In the genomic region with DNA sequence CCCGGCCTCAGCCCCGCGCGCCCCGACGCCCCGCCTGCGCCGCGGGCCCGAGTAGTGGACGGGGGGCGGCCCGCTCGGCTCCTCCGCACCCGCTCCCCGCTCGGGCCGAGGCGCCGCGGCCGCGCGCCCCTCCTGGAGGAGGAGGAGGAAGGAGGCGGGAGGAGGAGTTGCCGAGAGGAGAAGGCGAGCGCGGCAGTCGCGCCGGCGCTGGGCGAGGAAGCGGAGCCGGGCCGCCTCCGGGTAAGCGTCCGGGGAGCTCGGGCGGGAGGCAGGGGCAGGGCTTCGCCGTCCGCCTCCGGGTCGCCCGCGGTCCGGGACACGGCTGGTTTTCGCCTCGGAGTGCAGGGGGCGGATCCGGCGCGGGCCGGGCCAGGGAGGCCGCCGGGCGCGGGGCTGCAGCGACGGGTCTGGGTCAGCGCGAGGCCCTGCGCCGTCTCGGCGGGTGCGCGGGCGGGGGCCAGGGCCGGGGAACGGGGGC, we compare ENCODE assay signal across 8 cellular contexts. TPM values are rescaled to one million over a fixed set of nuclear protein-coding genes. Genes with fewer than 3 reads are reported as not detected.
DNase-seq lines count a peak whose midpoint lies in the region; ATAC-seq and TF ChIP-seq lines count a peak whose summit lies in the region.

A gene with protein sequence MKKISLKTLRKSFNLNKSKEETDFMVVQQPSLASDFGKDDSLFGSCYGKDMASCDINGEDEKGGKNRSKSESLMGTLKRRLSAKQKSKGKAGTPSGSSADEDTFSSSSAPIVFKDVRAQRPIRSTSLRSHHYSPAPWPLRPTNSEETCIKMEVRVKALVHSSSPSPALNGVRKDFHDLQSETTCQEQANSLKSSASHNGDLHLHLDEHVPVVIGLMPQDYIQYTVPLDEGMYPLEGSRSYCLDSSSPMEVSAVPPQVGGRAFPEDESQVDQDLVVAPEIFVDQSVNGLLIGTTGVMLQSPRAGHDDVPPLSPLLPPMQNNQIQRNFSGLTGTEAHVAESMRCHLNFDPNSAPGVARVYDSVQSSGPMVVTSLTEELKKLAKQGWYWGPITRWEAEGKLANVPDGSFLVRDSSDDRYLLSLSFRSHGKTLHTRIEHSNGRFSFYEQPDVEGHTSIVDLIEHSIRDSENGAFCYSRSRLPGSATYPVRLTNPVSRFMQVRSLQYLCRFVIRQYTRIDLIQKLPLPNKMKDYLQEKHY (plus strand): TSS at position 195 of the 478 bp plus-strand sequence. CDS start 35,624 bp downstream, outside the sequence.

- H3K4me2 ChIP-seq in osteoblast (ENCODE audit: insufficient read depth, low read length), result peak within 1 kb of the TSS; percentile 91

- H3K27ac Mint-ChIP-seq in CD8-positive, alpha-beta memory T cell, result peak within 1 kb of the TSS in 1 of 8 donors; percentile 36
- H3K27ac Mint-ChIP-seq in activated naive CD8-positive, alpha-beta T cell treated with anti-CD3 and anti-CD28 coated beads, Interleukin-2, amount 50 U/mL, for 24 hours, result no peak within 1 kb of the TSS

- H3K79me2 ChIP-seq in osteoblast (ENCODE audit: insufficient read depth, low read length), result peaks cover 44% of the 10 kb centered on the region

- peak within 1 kb of the TSS; percentile 28 for H3K4me3 ChIP-seq in CD8-positive, alpha-beta memory T cell (ENCODE audit: low read length)
- peak within 1 kb of the TSS; percentile 77 for H3K4me3 ChIP-seq in osteoblast (ENCODE audit: insufficient read depth, low read length)

- peaks cover 6 to 20% (median 16%) of the 10 kb centered on the region in 3 donors for H3K4me1 Mint-ChIP-seq in CD8-positive, alpha-beta memory T cell
- H3K4me1 Mint-ChIP-seq in activated naive CD8-positive, alpha-beta T cell treated with anti-CD3 and anti-CD28 coated beads, Interleukin-2, amount 50 U/mL, for 24 hours, result peaks cover 5% of the 10 kb centered on the region

- H3K27me3 ChIP-seq in CD8-positive, alpha-beta memory T cell (ENCODE audit: insufficient read depth, low read length, poor library complexity, severe bottlenecking), result no peaks in the 10 kb centered on the region
- H3K27me3 ChIP-seq in osteoblast (ENCODE audit: insufficient read depth, low read length), result no peaks in the 10 kb centered on the region

- DNase-seq in CD8-positive, alpha-beta memory T cell, result peak in 2 of 5 donors; percentile 5 to 16
- DNase-seq in NCI-H748 (lab: John Stamatoyannopoulos, UW; ENCODE audit: unreplicated experiment), result peak; percentile 74
- peak; percentile 36 for DNase-seq in activated naive CD8-positive, alpha-beta T cell treated with anti-CD3 and anti-CD28 coated beads, Interleukin-2, amount 50 U/mL, for 24 hours
- DNase-seq in Right ventricle myocardium superior, result peak; percentile 80
- DNase-seq in osteoblast (ENCODE audit: insufficient read length, low spot score, missing footprints), result peak; percentile 97
- DNase-seq in middle frontal gyrus (ENCODE audit: extremely low spot score, low spot score), result no peak

- no peaks in the 10 kb centered on the region for H3K36me3 Mint-ChIP-seq in CD8-positive, alpha-beta memory T cell
- no peaks in the 10 kb centered on the region for H3K36me3 Mint-ChIP-seq in activated naive CD8-positive, alpha-beta T cell treated with anti-CD3 and anti-CD28 coated beads, Interleukin-2, amount 50 U/mL, for 24 hours (ENCODE audit: low read depth)

- TF ChIP-seq CTCF in osteoblast (IDR thresholded peaks at IDR 0.05; ENCODE audit: extremely low read depth, low read depth, low read length), result no peak

- H3K9me3 Mint-ChIP-seq in CD8-positive, alpha-beta memory T cell, result peaks cover 0 to 2% (median 0%) of the 10 kb centered on the region in 5 donors
- no peaks in the 10 kb centered on the region for H3K9me3 Mint-ChIP-seq in activated naive CD8-positive, alpha-beta T cell treated with anti-CD3 and anti-CD28 coated beads, Interleukin-2, amount 50 U/mL, for 24 hours

- intact Hi-C loops in Right ventricle myocardium superior (cut with DNase I), result loop anchor here (5.0 kb wide), 1 partner anchor 82 kb away; a partner anchor contains a TSS

- no peaks in the 10 kb centered on the region for H3K4me1 ChIP-seq in CD8-positive, alpha-beta memory T cell (ENCODE audit: insufficient read depth, low read length)
- H3K4me1 ChIP-seq in osteoblast (ENCODE audit: insufficient read depth, low read length), result peaks cover 18% of the 10 kb centered on the region

- H3K27me3 Mint-ChIP-seq in CD8-positive, alpha-beta memory T cell, result peaks cover 25 to 50% of the 10 kb centered on the region in 2 donors
- H3K27me3 Mint-ChIP-seq in activated naive CD8-positive, alpha-beta T cell treated with anti-CD3 and anti-CD28 coated beads, Interleukin-2, amount 50 U/mL, for 24 hours, result peaks cover 60% of the 10 kb centered on the region

- no peaks in the 10 kb centered on the region for H3K9me3 ChIP-seq in CD8-positive, alpha-beta memory T cell (ENCODE audit: low read length)
- H3K9me3 ChIP-seq in osteoblast (ENCODE audit: low read depth, low read length), result no peaks in the 10 kb centered on the region

- H3K4me3 Mint-ChIP-seq in CD8-positive, alpha-beta memory T cell, result peak within 1 kb of the TSS; percentile 72 to 82 (median 76)
- H3K4me3 Mint-ChIP-seq in activated naive CD8-positive, alpha-beta T cell treated with anti-CD3 and anti-CD28 coated beads, Interleukin-2, amount 50 U/mL, for 24 hours, result peak within 1 kb of the TSS; percentile 76

- POLR2A ChIA-PET in CD8-positive, alpha-beta memory T cell (lab: Charles Lee), result no interaction called here

- CTCF ChIA-PET in CD8-positive, alpha-beta memory T cell (lab: Charles Lee), result no interaction called here

- ATAC-seq in GM18870 (IDR thresholded peaks at IDR 0.05; ENCODE audit: unreplicated experiment) (peak; percentile 44), HG03039 (IDR thresholded peaks at IDR 0.05; ENCODE audit: unreplicated experiment) (peak; percentile 66), Right ventricle myocardium superior (ENCODE audit: poor library complexity) (peak; percentile 64)
- ATAC-seq in activated naive CD8-positive, alpha-beta T cell treated with anti-CD3 and anti-CD28 coated beads, Interleukin-2, amount 50 U/mL, for 24 hours, result peak; percentile 64

- H3K27ac ChIP-seq in CD8-positive, alpha-beta memory T cell (ENCODE audit: low read depth, low read length), result no peak within 1 kb of the TSS
- H3K27ac ChIP-seq in osteoblast (ENCODE audit: low read depth, low read length), result peak within 1 kb of the TSS; percentile 55

- no peaks in the 10 kb centered on the region for H3K36me3 ChIP-seq in CD8-positive, alpha-beta memory T cell (ENCODE audit: insufficient read depth, low read length)
- no peaks in the 10 kb centered on the region for H3K36me3 ChIP-seq in osteoblast (ENCODE audit: insufficient read depth, low read length)

- H2AFZ ChIP-seq in osteoblast (ENCODE audit: low read length), result peak within 1 kb of the TSS; percentile 89

- H4K20me1 ChIP-seq in osteoblast (ENCODE audit: insufficient read depth, low read length), result peaks cover 24% of the 10 kb centered on the region

RNA-seq across cellular contexts. Expression of the gene that starts here (rescaled TPM):
- total RNA-seq in CD8-positive, alpha-beta memory T cell, result 1 to 10 TPM; 1.0 to 1.2 TPM
- 0.25 TPM for polyA plus RNA-seq in CD8-positive, alpha-beta memory T cell
- total RNA-seq in Right ventricle myocardium superior (22.4 TPM), osteoblast (33.6 and 38.7 TPM in 2 replicates)

Comparison
In these comparisons a context has a peak if more than half of its experiments do, and no peak if none do; other contexts are left out.
1. RNA of the gene that starts here (total RNA-seq): 33.6 to 38.7 TPM in osteoblast and 22.4 TPM in Right ventricle myocardium superior (single experiment); 1.0 to 1.2 TPM in CD8-positive, alpha-beta memory T cell; every median in the first group is over 10 times any median in the second.
2. Peak in every context shown above with its lines, with median percentiles within 50 percentile points of each other: ATAC-seq.